Comparison of ENCODE assay signal across 1 cellular context in the genomic region with DNA sequence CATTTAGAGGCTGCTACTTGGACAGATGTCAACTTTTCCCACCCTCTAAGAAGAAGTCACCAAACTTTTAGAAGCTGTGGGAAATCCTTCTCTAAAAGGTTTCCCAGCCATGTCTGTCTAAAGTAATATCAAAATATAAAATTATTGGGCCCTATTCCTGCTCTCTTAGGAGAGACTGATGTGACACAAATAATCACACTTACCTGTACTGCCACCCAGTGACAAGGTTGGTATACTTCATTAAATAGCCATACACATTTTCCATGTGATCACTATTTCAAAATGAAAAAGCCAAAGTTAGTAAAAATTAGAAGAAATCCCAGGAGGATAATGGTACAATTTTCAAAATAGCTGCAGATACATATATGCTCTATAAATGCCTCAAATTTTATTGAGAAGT.
TF ChIP-seq lines count a peak whose summit lies in the region.

No MANE protein-coding gene starts in this region.

TF ChIP-seq in K562, 482 proteins besides CTCF, POLR2A, EP300 and RAD21 (continued from another document):
- TF ChIP-seq, protein P1, sequence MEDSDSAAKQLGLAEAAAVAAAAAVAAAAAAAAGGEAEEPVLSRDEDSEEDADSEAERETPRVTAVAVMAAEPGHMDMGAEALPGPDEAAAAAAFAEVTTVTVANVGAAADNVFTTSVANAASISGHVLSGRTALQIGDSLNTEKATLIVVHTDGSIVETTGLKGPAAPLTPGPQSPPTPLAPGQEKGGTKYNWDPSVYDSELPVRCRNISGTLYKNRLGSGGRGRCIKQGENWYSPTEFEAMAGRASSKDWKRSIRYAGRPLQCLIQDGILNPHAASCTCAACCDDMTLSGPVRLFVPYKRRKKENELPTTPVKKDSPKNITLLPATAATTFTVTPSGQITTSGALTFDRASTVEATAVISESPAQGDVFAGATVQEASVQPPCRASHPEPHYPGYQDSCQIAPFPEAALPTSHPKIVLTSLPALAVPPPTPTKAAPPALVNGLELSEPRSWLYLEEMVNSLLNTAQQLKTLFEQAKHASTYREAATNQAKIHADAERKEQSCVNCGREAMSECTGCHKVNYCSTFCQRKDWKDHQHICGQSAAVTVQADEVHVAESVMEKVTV (CRISPR knock-in tag; IDR thresholded peaks at IDR 0.05): 0 out of 2 replicates have a peak, but pooled peaks have one; percentile 28
